Comparison of ENCODE assay signal across 16 cellular contexts in genomic region chr3:44208086-44208485, GRCh38. TPM values are rescaled to one million over a fixed set of nuclear protein-coding genes. Genes with fewer than 3 reads are reported as not detected.
DNase-seq lines count a peak whose midpoint lies in the region; ATAC-seq and TF ChIP-seq lines count a peak whose summit lies in the region.
"Had no signal": no experiment of that assay in that cellular context is flagged by ENCODE, and none has a peak within 500 bp of the region (broad histone marks: within the 10 kb centered on the region; RNA-seq: fewer than 3 reads in every experiment).

No MANE protein-coding gene starts in this region.

- intact Hi-C loops in activated CD4-positive, alpha-beta T cell treated with anti-CD3 and anti-CD28 coated beads for 36 hours (cut with DNase I, micrococcal nuclease): no loop called here
- intact Hi-C loops in naive thymus-derived CD4-positive, alpha-beta T cell (cut with micrococcal nuclease): no loop called here

- no peaks in the 10 kb centered on the region for H3K27me3 ChIP-seq in KMS-11 (ENCODE audit: insufficient read depth, low read depth)
- peaks cover 0 to 6% of the 10 kb centered on the region in 2 donors for H3K27me3 ChIP-seq in naive thymus-derived CD4-positive, alpha-beta T cell (ENCODE audit: control insufficient read depth in 2 of 2, insufficient read depth in 2 of 2, low read length in 2 of 2)

- no peaks in the 10 kb centered on the region for H4K20me1 ChIP-seq in KMS-11 (ENCODE audit: insufficient read depth)

- H3K27ac ChIP-seq in KMS-11: peak overlapping the region; percentile 23; the same call in 1 of the 2 replicates
- no peak overlapping the region for H3K27ac ChIP-seq in naive thymus-derived CD4-positive, alpha-beta T cell (ENCODE audit: low read depth, low read length)
- H3K27ac ChIP-seq: psoas muscle had no signal

- H2AFZ ChIP-seq in KMS-11 (ENCODE audit: low read depth): no peak overlapping the region

- H3K36me3 Mint-ChIP-seq in activated CD4-positive, alpha-beta T cell treated with anti-CD3 and anti-CD28 coated beads for 36 hours (ENCODE audit: low read depth): no peaks in the 10 kb centered on the region
- H3K36me3 Mint-ChIP-seq in activated naive CD8-positive, alpha-beta T cell treated with anti-CD3 and anti-CD28 coated beads for 36 hours: no peaks in the 10 kb centered on the region
- no peaks in the 10 kb centered on the region for H3K36me3 Mint-ChIP-seq in naive thymus-derived CD4-positive, alpha-beta T cell
- no peaks in the 10 kb centered on the region for H3K36me3 Mint-ChIP-seq in mesothelial cell of epicardium
- H3K36me3 Mint-ChIP-seq: naive B cell had no signal

- peak; percentile 47 for ATAC-seq in activated CD4-positive, alpha-beta T cell treated with anti-CD3 and anti-CD28 coated beads for 36 hours
- ATAC-seq in naive thymus-derived CD4-positive, alpha-beta T cell: peak; percentile 86
- ATAC-seq: left lobe of liver, psoas muscle had no signal

- TF ChIP-seq CTCF in KMS-11 (conservative IDR thresholded peaks at IDR 0.05; ENCODE audit: low read depth, low read length) (no peak), mesothelial cell of epicardium (IDR thresholded peaks at IDR 0.05; ENCODE audit: unreplicated experiment) (no peak)

- peak overlapping the region; percentile 54; the same call in 1 of the 2 replicates for H3K4me2 ChIP-seq in KMS-11

- CTCF ChIA-PET in activated CD4-positive, alpha-beta T cell treated with anti-CD3 and anti-CD28 coated beads for 36 hours (lab: Charles Lee): no interaction called here
- CTCF ChIA-PET in naive thymus-derived CD4-positive, alpha-beta T cell (lab: Charles Lee): interaction anchor here (2.5 kb wide), 1 partner anchor 9 kb away, joined by 9 read pairs; no protein-coding TSS in a partner anchor

- no peak overlapping the region for H3K4me3 ChIP-seq in KMS-11 (IDR thresholded peaks at IDR 0.05; ENCODE audit: insufficient read depth, low read depth, low read length)
- H3K4me3 ChIP-seq in naive thymus-derived CD4-positive, alpha-beta T cell (ENCODE audit: low read length): no peak overlapping the region
- H3K4me3 ChIP-seq: psoas muscle had no signal

- no peak overlapping the region for H3K9ac ChIP-seq in KMS-11

- H3K79me2 ChIP-seq in KMS-11 (ENCODE audit: insufficient read depth, low read depth): no peaks in the 10 kb centered on the region

- H3K27me3 Mint-ChIP-seq in activated CD4-positive, alpha-beta T cell treated with anti-CD3 and anti-CD28 coated beads for 36 hours: peaks cover 50% of the 10 kb centered on the region
- H3K27me3 Mint-ChIP-seq in activated naive CD8-positive, alpha-beta T cell treated with anti-CD3 and anti-CD28 coated beads for 36 hours: peaks cover 67% of the 10 kb centered on the region
- peaks cover 26 to 77% (median 52%) of the 10 kb centered on the region in 5 donors for H3K27me3 Mint-ChIP-seq in naive thymus-derived CD4-positive, alpha-beta T cell
- H3K27me3 Mint-ChIP-seq in mesothelial cell of epicardium (ENCODE audit: low read depth): peaks cover 52% of the 10 kb centered on the region

- no peak overlapping the region for H3K27ac Mint-ChIP-seq in activated CD4-positive, alpha-beta T cell treated with anti-CD3 and anti-CD28 coated beads for 36 hours
- peak overlapping the region; percentile 50 for H3K27ac Mint-ChIP-seq in activated naive CD8-positive, alpha-beta T cell treated with anti-CD3 and anti-CD28 coated beads for 36 hours
- peak overlapping the region in 2 of 9 donors; percentile 48 to 56 for H3K27ac Mint-ChIP-seq in naive thymus-derived CD4-positive, alpha-beta T cell
- H3K27ac Mint-ChIP-seq in mesothelial cell of epicardium: no peak overlapping the region
- H3K27ac Mint-ChIP-seq: activated T-helper 2 cell treated with anti-CD3 and anti-CD28 coated beads, Interferon-gamma antibody, Interleukin-2, Interleukin-4, amounts not matched to agents 10 μg/mL and 5 μg/mL and 100 μg/mL, durations not matched to agents 14 hours and 24 hours and 36 hours; naive B cell had no signal

- H3K36me3 ChIP-seq in KMS-11 (ENCODE audit: insufficient read depth): no peaks in the 10 kb centered on the region
- no peaks in the 10 kb centered on the region for H3K36me3 ChIP-seq in naive thymus-derived CD4-positive, alpha-beta T cell (ENCODE audit: control insufficient read depth in 2 of 3, insufficient read depth in 3 of 3, low read length in 3 of 3)

- H3K4me1 ChIP-seq in KMS-11 (ENCODE audit: low read depth, poor library complexity, severe bottlenecking): peaks cover 22% of the 10 kb centered on the region
- peaks cover 0 to 18% of the 10 kb centered on the region in 2 donors for H3K4me1 ChIP-seq in naive thymus-derived CD4-positive, alpha-beta T cell (ENCODE audit: control insufficient read depth in 2 of 2, insufficient read depth in 2 of 2, low read length in 2 of 2)
- H3K4me1 ChIP-seq: psoas muscle had no signal

- no peaks in the 10 kb centered on the region for H3K9me3 Mint-ChIP-seq in activated CD4-positive, alpha-beta T cell treated with anti-CD3 and anti-CD28 coated beads for 36 hours (ENCODE audit: low read depth)
- peaks cover 1% of the 10 kb centered on the region for H3K9me3 Mint-ChIP-seq in activated naive CD8-positive, alpha-beta T cell treated with anti-CD3 and anti-CD28 coated beads for 36 hours
- no peaks in the 10 kb centered on the region for H3K9me3 Mint-ChIP-seq in naive thymus-derived CD4-positive, alpha-beta T cell
- no peaks in the 10 kb centered on the region for H3K9me3 Mint-ChIP-seq in mesothelial cell of epicardium
- H3K9me3 Mint-ChIP-seq: activated T-helper 2 cell treated with anti-CD3 and anti-CD28 coated beads, Interferon-gamma antibody, Interleukin-2, Interleukin-4, amounts not matched to agents 10 μg/mL and 5 μg/mL and 100 μg/mL, durations not matched to agents 14 hours and 24 hours and 36 hours; naive B cell had no signal

- H3K9me3 ChIP-seq in naive thymus-derived CD4-positive, alpha-beta T cell (ENCODE audit: control insufficient read depth in 2 of 3, low read length in 3 of 3): no peaks in the 10 kb centered on the region
- H3K9me3 ChIP-seq: psoas muscle had no signal

- no peak for DNase-seq in activated CD4-positive, alpha-beta T cell treated with anti-CD3 and anti-CD28 coated beads for 36 hours
- DNase-seq in activated CD4-positive, alpha-beta T cell treated with anti-CD3 and anti-CD28 coated beads, Interleukin-2, amount 50 U/mL, for 1 hour: no peak
- DNase-seq in activated naive CD8-positive, alpha-beta T cell treated with anti-CD3 and anti-CD28 coated beads for 36 hours: no peak
- peak in 7 of 9 donors; percentile 32 to 74 (median 62) for DNase-seq in naive thymus-derived CD4-positive, alpha-beta T cell
- DNase-seq in mesothelial cell of epicardium (ENCODE audit: low spot score in 2 of 2, unreplicated experiment in 2 of 2) (no peak), NCI-H1105 treated with DMSO at 0.1 percent for 48 hours (lab: John Stamatoyannopoulos, UW) (no peak), DMS53 treated with DMSO at 0.1 percent for 48 hours (lab: John Stamatoyannopoulos, UW; ENCODE audit: unreplicated experiment) (no peak)
- DNase-seq: 8988T; naive B cell; NK-92 treated with Interleukin-12 subunit alpha and Interleukin-12 subunit beta, amount 100 ng/mL, for 24 hours; psoas muscle; SHP77 treated with DMSO at 0.1 percent for 48 hours had no signal

- no peak overlapping the region for H3K4me3 Mint-ChIP-seq in activated CD4-positive, alpha-beta T cell treated with anti-CD3 and anti-CD28 coated beads for 36 hours
- H3K4me3 Mint-ChIP-seq in activated naive CD8-positive, alpha-beta T cell treated with anti-CD3 and anti-CD28 coated beads for 36 hours: no peak overlapping the region
- peak overlapping the region in 7 of 10 donors; percentile 42 to 71 (median 53) for H3K4me3 Mint-ChIP-seq in naive thymus-derived CD4-positive, alpha-beta T cell
- H3K4me3 Mint-ChIP-seq in mesothelial cell of epicardium: no peak overlapping the region
- H3K4me3 Mint-ChIP-seq: naive B cell had no signal

- H3K4me1 Mint-ChIP-seq in activated CD4-positive, alpha-beta T cell treated with anti-CD3 and anti-CD28 coated beads for 36 hours: peaks cover 27% of the 10 kb centered on the region
- H3K4me1 Mint-ChIP-seq in activated naive CD8-positive, alpha-beta T cell treated with anti-CD3 and anti-CD28 coated beads for 36 hours: peaks cover 27% of the 10 kb centered on the region
- H3K4me1 Mint-ChIP-seq in naive thymus-derived CD4-positive, alpha-beta T cell: peaks cover 9 to 40% (median 27%) of the 10 kb centered on the region in 7 donors
- H3K4me1 Mint-ChIP-seq in mesothelial cell of epicardium: no peaks in the 10 kb centered on the region
- H3K4me1 Mint-ChIP-seq: naive B cell had no signal

- POLR2A ChIA-PET in activated CD4-positive, alpha-beta T cell treated with anti-CD3 and anti-CD28 coated beads for 36 hours (lab: Charles Lee): no interaction called here
- POLR2A ChIA-PET in naive thymus-derived CD4-positive, alpha-beta T cell (lab: Charles Lee): no interaction called here

RNA-seq across cellular contexts. Expression of gene TOPAZ1, which starts 33.6 kb away (rescaled TPM):
- not detected for total RNA-seq in activated CD4-positive, alpha-beta T cell treated with anti-CD3 and anti-CD28 coated beads for 36 hours
- total RNA-seq in activated naive CD8-positive, alpha-beta T cell treated with anti-CD3 and anti-CD28 coated beads for 36 hours: not detected
- not detected for total RNA-seq in naive thymus-derived CD4-positive, alpha-beta T cell
- polyA plus RNA-seq in naive thymus-derived CD4-positive, alpha-beta T cell: not detected
- total RNA-seq in mesothelial cell of epicardium: not detected in 3 replicates
- total RNA-seq: activated T-helper 2 cell treated with anti-CD3 and anti-CD28 coated beads, Interferon-gamma antibody, Interleukin-2, Interleukin-4, amounts not matched to agents 10 μg/mL and 5 μg/mL and 100 μg/mL, durations not matched to agents 14 hours and 24 hours and 36 hours; fibroblast of lung; left lobe of liver; psoas muscle had no signal
- polyA plus RNA-seq: fibroblast of lung, psoas muscle had no signal

Comparison
In these comparisons a context has a peak if more than half of its experiments do, and no peak if none do; other contexts are left out.
1. DNase-seq: peak in naive thymus-derived CD4-positive, alpha-beta T cell (7 of 9); none in activated CD4-positive, alpha-beta T cell treated with anti-CD3 and anti-CD28 coated beads for 36 hours (single experiment), activated CD4-positive, alpha-beta T cell treated with anti-CD3 and anti-CD28 coated beads, Interleukin-2, amount 50 U/mL, for 1 hour (single experiment), activated naive CD8-positive, alpha-beta T cell treated with anti-CD3 and anti-CD28 coated beads for 36 hours (single experiment), mesothelial cell of epicardium (0 of 2), NCI-H1105 treated with DMSO at 0.1 percent for 48 hours (single experiment) and DMS53 treated with DMSO at 0.1 percent for 48 hours (single experiment).
2. H3K4me3 Mint-ChIP-seq: peak in naive thymus-derived CD4-positive, alpha-beta T cell (7 of 10); none in activated CD4-positive, alpha-beta T cell treated with anti-CD3 and anti-CD28 coated beads for 36 hours (single experiment), activated naive CD8-positive, alpha-beta T cell treated with anti-CD3 and anti-CD28 coated beads for 36 hours (single experiment) and mesothelial cell of epicardium (single experiment).